ENCODE assay signal across 1 cellular context in the genomic region with DNA sequence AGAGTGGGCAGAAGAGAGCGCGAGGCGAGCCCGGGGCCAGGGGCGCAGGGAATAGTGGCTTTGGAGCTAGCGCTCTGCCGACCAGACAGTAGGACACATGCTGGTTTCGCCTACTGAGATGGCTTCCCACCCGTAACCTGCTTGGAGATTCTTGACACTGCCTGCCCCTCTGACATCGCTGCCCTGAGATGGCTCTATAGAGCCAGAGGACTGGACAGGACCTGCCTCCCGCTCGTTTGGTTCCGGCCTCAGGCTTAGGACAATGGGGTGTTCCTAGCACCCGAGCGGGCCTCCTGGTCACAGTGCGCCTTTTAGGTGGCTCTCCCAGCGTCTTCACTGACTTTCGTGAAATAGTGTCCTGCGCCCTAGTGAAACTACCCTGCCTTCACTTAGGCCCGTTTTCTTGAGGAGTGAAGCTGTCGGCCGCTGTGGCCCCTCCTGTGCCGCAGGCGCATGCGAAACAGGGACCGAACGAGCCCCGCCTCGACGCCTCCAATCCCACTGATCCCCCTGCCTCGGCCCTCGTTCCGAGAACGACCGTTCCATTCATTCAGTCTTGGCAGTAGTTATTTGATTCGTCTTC.
TF ChIP-seq lines count a peak whose summit lies in the region.

No MANE protein-coding gene starts in this region.

TF ChIP-seq in H1, 55 proteins besides CTCF, POLR2A, EP300 and RAD21:
- TF ChIP-seq TAF1 (IDR thresholded peaks at IDR 0.05; ENCODE audit: low read depth, low read length) (0 out of 2 replicates have a peak, but pooled peaks have one; percentile 18), SP1 (IDR thresholded peaks at IDR 0.05; ENCODE audit: low read depth, low read length) (no peak)
